23 cellular contexts compared by ENCODE assay signal in genomic region chr1:68078647-68079046, GRCh38. TPM values are rescaled to one million over a fixed set of nuclear protein-coding genes. Genes with fewer than 3 reads are reported as not detected.
"Had no signal": no experiment of that assay in that cellular context is flagged by ENCODE, and none has a peak within 500 bp of the region (broad histone marks: within the 10 kb centered on the region; RNA-seq: fewer than 3 reads in every experiment).

No MANE protein-coding gene starts in this region.

- H3K9me3 ChIP-seq: esophagus squamous epithelium, gastrocnemius medialis, lower lobe of right lung had no signal

- H3K27me3 ChIP-seq: dorsolateral prefrontal cortex, esophagus squamous epithelium, gastrocnemius medialis, heart right ventricle, left lung had no signal

- DNase-seq: dermis blood vessel endothelial cell; dorsolateral prefrontal cortex; effector CD4-positive, alpha-beta T cell; effector memory CD4-positive, alpha-beta T cell; erythroblast; esophagus squamous epithelium; foreskin fibroblast; foreskin melanocyte; gastrocnemius medialis; glutamatergic neuron; head of caudate nucleus; heart right ventricle; hippocampal formation; left cardiac atrium; left lung; left ventricle myocardium superior; lower lobe of right lung; mesendoderm; midbrain had no signal

- H3K36me3 ChIP-seq: esophagus squamous epithelium, gastrocnemius medialis, heart right ventricle, left lung, lower lobe of right lung had no signal

- ATAC-seq: esophagus mucosa, gastrocnemius medialis, heart right ventricle, left cardiac atrium, left lung, left ventricle myocardium superior, lower lobe of right lung had no signal

- H3K27ac ChIP-seq: coronary artery, dorsolateral prefrontal cortex, epithelial cell of prostate, esophagus squamous epithelium, gastrocnemius medialis, heart right ventricle, left lung, lower lobe of right lung had no signal

- H3K4me3 ChIP-seq: coronary artery, dorsolateral prefrontal cortex, esophagus squamous epithelium, gastrocnemius medialis, heart right ventricle, left lung, lower lobe of right lung had no signal

- H3K4me1 ChIP-seq: esophagus squamous epithelium, gastrocnemius medialis, heart right ventricle, left lung, lower lobe of right lung had no signal

RNA-seq across cellular contexts. Expression of gene DIRAS3, which starts 28.2 kb away (rescaled TPM):
- total RNA-seq: mononuclear cell had no signal
